Comparison of ENCODE assay signal across 8 cellular contexts in genomic region chr13:106535552-106536243, GRCh38. TPM values are rescaled to one million over a fixed set of nuclear protein-coding genes. Genes with fewer than 3 reads are reported as not detected.
DNase-seq lines count a peak whose midpoint lies in the region; ATAC-seq and TF ChIP-seq lines count a peak whose summit lies in the region.

A gene with protein sequence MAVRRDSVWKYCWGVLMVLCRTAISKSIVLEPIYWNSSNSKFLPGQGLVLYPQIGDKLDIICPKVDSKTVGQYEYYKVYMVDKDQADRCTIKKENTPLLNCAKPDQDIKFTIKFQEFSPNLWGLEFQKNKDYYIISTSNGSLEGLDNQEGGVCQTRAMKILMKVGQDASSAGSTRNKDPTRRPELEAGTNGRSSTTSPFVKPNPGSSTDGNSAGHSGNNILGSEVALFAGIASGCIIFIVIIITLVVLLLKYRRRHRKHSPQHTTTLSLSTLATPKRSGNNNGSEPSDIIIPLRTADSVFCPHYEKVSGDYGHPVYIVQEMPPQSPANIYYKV (minus strand): TSS chr13:106535662. CDS start chr13:106534964, 698 bp downstream.

- H3K27me3 Mint-ChIP-seq in IgD-negative memory B cell (peaks cover 29% of the 10 kb centered on the region), natural killer cell (ENCODE audit: low read depth in 2 of 2) (peaks cover 15 to 33% of the 10 kb centered on the region in 2 donors)
- peaks cover 33% of the 10 kb centered on the region for H3K27me3 Mint-ChIP-seq in activated T-helper 2 cell treated with anti-CD3 and anti-CD28 coated beads, Interferon-gamma antibody, Interleukin-2, Interleukin-4, amounts not matched to agents 10 μg/mL and 5 μg/mL and 100 μg/mL, durations not matched to agents 14 hours and 24 hours and 36 hours (ENCODE audit: low read depth)
- peaks cover 19 to 29% of the 10 kb centered on the region in 2 donors for H3K27me3 Mint-ChIP-seq in stimulated activated naive B cell treated with anti-CD40 and anti-IgM and Interleukin-4, amounts not matched to agents 10 μg/mL and 1 μg/mL and 100 μg/mL, for 72 hours

- ATAC-seq in GM21576 (IDR thresholded peaks at IDR 0.05; ENCODE audit: unreplicated experiment) = peak; percentile 94
- ATAC-seq in natural killer cell = peak; percentile 87 to 93 (median 92)
- ATAC-seq in stimulated activated naive B cell treated with anti-CD40 and anti-IgM and Interleukin-4, amounts not matched to agents 10 μg/mL and 1 μg/mL and 100 μg/mL, for 72 hours (replicated peaks) = peak; percentile 94 to 95

- peak; percentile 87 for DNase-seq in DMS79 treated with DMSO at 0.1 percent for 48 hours (lab: John Stamatoyannopoulos, UW)
- peak; percentile 90 for DNase-seq in RPMI7951 (ENCODE audit: low read depth)
- DNase-seq in activated T-helper 2 cell treated with anti-CD3 and anti-CD28 coated beads, Interferon-gamma antibody, Interleukin-2, Interleukin-4, amounts not matched to agents 10 μg/mL and 5 μg/mL and 100 μg/mL, durations not matched to agents 14 hours and 24 hours and 36 hours (ENCODE audit: low spot score) = peak; percentile 85
- DNase-seq in fibroblast of mammary gland (ENCODE audit: low read depth) = peak; percentile 87
- peak; percentile 80 for DNase-seq in natural killer cell
- DNase-seq in stimulated activated naive B cell treated with anti-CD40 and anti-IgM and Interleukin-4, amounts not matched to agents 10 μg/mL and 1 μg/mL and 100 μg/mL, for 72 hours = peak; percentile 85

- H3K9me3 Mint-ChIP-seq in IgD-negative memory B cell = no peaks in the 10 kb centered on the region
- H3K9me3 Mint-ChIP-seq in activated T-helper 2 cell treated with anti-CD3 and anti-CD28 coated beads, Interferon-gamma antibody, Interleukin-2, Interleukin-4, amounts not matched to agents 10 μg/mL and 5 μg/mL and 100 μg/mL, durations not matched to agents 14 hours and 24 hours and 36 hours = no peaks in the 10 kb centered on the region
- no peaks in the 10 kb centered on the region for H3K9me3 Mint-ChIP-seq in natural killer cell
- no peaks in the 10 kb centered on the region for H3K9me3 Mint-ChIP-seq in stimulated activated naive B cell treated with anti-CD40 and anti-IgM and Interleukin-4, amounts not matched to agents 10 μg/mL and 1 μg/mL and 100 μg/mL, for 72 hours

- H3K4me3 ChIP-seq in fibroblast of mammary gland (ENCODE audit: control insufficient read depth, low read depth, low read length) = peak within 1 kb of the TSS; percentile 75

- no peaks in the 10 kb centered on the region for H3K36me3 Mint-ChIP-seq in IgD-negative memory B cell
- peaks cover 4% of the 10 kb centered on the region for H3K36me3 Mint-ChIP-seq in activated T-helper 2 cell treated with anti-CD3 and anti-CD28 coated beads, Interferon-gamma antibody, Interleukin-2, Interleukin-4, amounts not matched to agents 10 μg/mL and 5 μg/mL and 100 μg/mL, durations not matched to agents 14 hours and 24 hours and 36 hours (ENCODE audit: low read depth)
- no peaks in the 10 kb centered on the region for H3K36me3 Mint-ChIP-seq in natural killer cell
- peaks cover 2 to 4% of the 10 kb centered on the region in 2 donors for H3K36me3 Mint-ChIP-seq in stimulated activated naive B cell treated with anti-CD40 and anti-IgM and Interleukin-4, amounts not matched to agents 10 μg/mL and 1 μg/mL and 100 μg/mL, for 72 hours

- H3K27ac Mint-ChIP-seq in IgD-negative memory B cell (peak within 1 kb of the TSS; percentile 86 to 96 (median 90)), natural killer cell (peak within 1 kb of the TSS; percentile 72 to 83)
- H3K27ac Mint-ChIP-seq in activated T-helper 2 cell treated with anti-CD3 and anti-CD28 coated beads, Interferon-gamma antibody, Interleukin-2, Interleukin-4, amounts not matched to agents 10 μg/mL and 5 μg/mL and 100 μg/mL, durations not matched to agents 14 hours and 24 hours and 36 hours = no peak within 1 kb of the TSS
- peak within 1 kb of the TSS; percentile 93 for H3K27ac Mint-ChIP-seq in stimulated activated naive B cell treated with anti-CD40 and anti-IgM and Interleukin-4, amounts not matched to agents 10 μg/mL and 1 μg/mL and 100 μg/mL, for 72 hours

- peaks cover 10 to 25% (median 14%) of the 10 kb centered on the region in 3 donors for H3K4me1 Mint-ChIP-seq in IgD-negative memory B cell
- H3K4me1 Mint-ChIP-seq in activated T-helper 2 cell treated with anti-CD3 and anti-CD28 coated beads, Interferon-gamma antibody, Interleukin-2, Interleukin-4, amounts not matched to agents 10 μg/mL and 5 μg/mL and 100 μg/mL, durations not matched to agents 14 hours and 24 hours and 36 hours (ENCODE audit: low read depth) = peaks cover 17% of the 10 kb centered on the region
- H3K4me1 Mint-ChIP-seq in natural killer cell = peaks cover 17 to 18% of the 10 kb centered on the region in 2 donors
- H3K4me1 Mint-ChIP-seq in stimulated activated naive B cell treated with anti-CD40 and anti-IgM and Interleukin-4, amounts not matched to agents 10 μg/mL and 1 μg/mL and 100 μg/mL, for 72 hours = peaks cover 12 to 30% of the 10 kb centered on the region in 2 donors

- no peak for TF ChIP-seq CTCF in fibroblast of mammary gland (conservative IDR thresholded peaks at IDR 0.05; ENCODE audit: control insufficient read depth, insufficient read depth, low read depth, low read length)
- no peak for TF ChIP-seq CTCF in natural killer cell (IDR thresholded peaks at IDR 0.05)

- H3K4me3 Mint-ChIP-seq in IgD-negative memory B cell = peak within 1 kb of the TSS; percentile 92 to 96 (median 95)
- H3K4me3 Mint-ChIP-seq in activated T-helper 2 cell treated with anti-CD3 and anti-CD28 coated beads, Interferon-gamma antibody, Interleukin-2, Interleukin-4, amounts not matched to agents 10 μg/mL and 5 μg/mL and 100 μg/mL, durations not matched to agents 14 hours and 24 hours and 36 hours (ENCODE audit: low read depth) = peak within 1 kb of the TSS; percentile 90
- peak within 1 kb of the TSS; percentile 99 for H3K4me3 Mint-ChIP-seq in natural killer cell
- H3K4me3 Mint-ChIP-seq in stimulated activated naive B cell treated with anti-CD40 and anti-IgM and Interleukin-4, amounts not matched to agents 10 μg/mL and 1 μg/mL and 100 μg/mL, for 72 hours = peak within 1 kb of the TSS; percentile 84 to 95

- intact Hi-C loops in activated T-helper 2 cell treated with anti-CD3 and anti-CD28 coated beads, Interferon-gamma antibody, Interleukin-2, Interleukin-4, amounts not matched to agents 10 μg/mL and 5 μg/mL and 100 μg/mL, durations not matched to agents 14 hours and 24 hours and 36 hours (cut with micrococcal nuclease) = loop anchor here (1.0 to 10.0 kb wide), 7 partner anchors 26 to 1763 kb away; partner anchors contain the start of gene ARGLU1
- intact Hi-C loops in natural killer cell (cut with micrococcal nuclease) = loop anchor here (10.0 kb wide), 1 partner anchor 1961 kb away; no protein-coding TSS in a partner anchor

RNA-seq across cellular contexts. Expression of the gene that starts here (rescaled TPM):
- 0.10 TPM for polyA plus RNA-seq in IgD-negative memory B cell
- 11.6 and 14.3 TPM in 2 replicates for total RNA-seq in RPMI7951 (2014; rRNA removed; shearing (Covaris generic))
- 0.21 and 0.25 TPM in 2 replicates for total RNA-seq in activated T-helper 2 cell treated with anti-CD3 and anti-CD28 coated beads, Interferon-gamma antibody, Interleukin-2, Interleukin-4, amounts not matched to agents 10 μg/mL and 5 μg/mL and 100 μg/mL, durations not matched to agents 14 hours and 24 hours and 36 hours
- total RNA-seq in natural killer cell = under 1 TPM; 0.16 to 0.33 (median 0.33) TPM

Comparison
In these comparisons a context has a peak if more than half of its experiments do, and no peak if none do; other contexts are left out.
1. Peak in every context shown above with its lines: DNase-seq, ATAC-seq and H3K4me3 ChIP-seq.
2. Peak in DNase-seq in activated T-helper 2 cell treated with anti-CD3 and anti-CD28 coated beads, Interferon-gamma antibody, Interleukin-2, Interleukin-4, amounts not matched to agents 10 μg/mL and 5 μg/mL and 100 μg/mL, durations not matched to agents 14 hours and 24 hours and 36 hours; RNA of the gene not detected or under 1 TPM.
3. Peak in DNase-seq and ATAC-seq in natural killer cell; RNA of the gene not detected or under 1 TPM.